ENCODE assay signal across 12 cellular contexts in the genomic region with DNA sequence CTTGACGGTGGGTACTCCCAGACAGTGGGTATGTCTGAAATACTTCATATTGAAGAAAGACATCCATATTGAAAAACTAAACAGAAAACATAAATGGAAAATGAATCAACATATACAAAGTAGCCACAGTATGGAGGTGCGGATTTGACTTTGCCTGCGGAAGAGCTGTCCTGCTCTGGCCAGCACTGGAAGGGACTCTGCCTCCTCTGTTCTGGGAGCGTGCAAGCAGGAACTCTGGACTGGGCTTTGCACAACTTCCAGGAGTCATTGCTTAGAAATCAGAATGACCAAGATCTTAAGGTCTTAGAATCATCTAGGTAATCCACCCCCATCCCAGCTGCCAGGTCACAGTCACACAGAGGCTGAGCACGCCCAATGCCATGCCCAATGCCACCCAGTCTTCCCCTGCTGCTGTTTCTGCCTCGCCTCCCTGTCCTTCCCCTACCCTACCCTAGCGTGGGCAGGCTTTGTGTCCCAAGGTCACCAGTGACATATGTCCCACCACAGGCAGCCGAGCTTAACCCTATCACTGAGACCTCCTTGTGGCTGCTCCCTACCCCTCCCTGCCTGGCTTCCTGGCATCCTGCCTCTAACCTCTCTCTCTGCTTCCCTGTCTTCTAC. TPM values are rescaled to one million over a fixed set of nuclear protein-coding genes. Genes with fewer than 3 reads are reported as not detected.
DNase-seq lines count a peak whose midpoint lies in the region; ATAC-seq, FAIRE-seq and TF ChIP-seq lines count a peak whose summit lies in the region.
"Had no signal": no experiment of that assay in that cellular context is flagged by ENCODE, and none has a peak within 500 bp of the region (broad histone marks: within the 10 kb centered on the region; RNA-seq: fewer than 3 reads in every experiment).

No MANE protein-coding gene starts in this region.

- H3K4me3 Mint-ChIP-seq in activated T-helper 17 cell treated with anti-CD3 and anti-CD28 coated beads, Interleukin-2, amount 50 U/mL, for 72 hours: no peak overlapping the region
- H3K4me3 Mint-ChIP-seq: activated CD4-positive, alpha-beta memory T cell treated with anti-CD3 and anti-CD28 coated beads, Interleukin-2, amount 10 ng/mL, durations not matched to agents 7 days and 5 days; activated naive CD8-positive, alpha-beta T cell treated with anti-CD3 and anti-CD28 coated beads, Interleukin-2, amount 50 U/mL, for 24 hours; CD4-positive, alpha-beta memory T cell; endodermal cell had no signal

- no peaks in the 10 kb centered on the region for H3K27me3 Mint-ChIP-seq in activated T-helper 17 cell treated with anti-CD3 and anti-CD28 coated beads, Interleukin-2, amount 50 U/mL, for 72 hours
- H3K27me3 Mint-ChIP-seq: activated CD4-positive, alpha-beta memory T cell treated with anti-CD3 and anti-CD28 coated beads, Interleukin-2, amount 10 ng/mL, durations not matched to agents 7 days and 5 days; activated naive CD8-positive, alpha-beta T cell treated with anti-CD3 and anti-CD28 coated beads, Interleukin-2, amount 50 U/mL, for 24 hours had no signal

- no peaks in the 10 kb centered on the region for H4K20me1 ChIP-seq in HCT116 (ENCODE audit: insufficient read depth)

- H3K4me1 ChIP-seq in HCT116 (ENCODE audit: control insufficient read depth in 1 of 2, insufficient read depth in 2 of 2, low read length in 2 of 2) (peaks cover 22 to 39% of the 10 kb centered on the region in 2 experiments), right atrium auricular region (peaks cover 0 to 21% of the 10 kb centered on the region in 2 donors)

- no peak overlapping the region for H3K27ac Mint-ChIP-seq in activated T-helper 17 cell treated with anti-CD3 and anti-CD28 coated beads, Interleukin-2, amount 50 U/mL, for 72 hours
- H3K27ac Mint-ChIP-seq: activated CD4-positive, alpha-beta memory T cell treated with anti-CD3 and anti-CD28 coated beads, Interleukin-2, amount 10 ng/mL, durations not matched to agents 7 days and 5 days; activated naive CD8-positive, alpha-beta T cell treated with anti-CD3 and anti-CD28 coated beads, Interleukin-2, amount 50 U/mL, for 24 hours; CD4-positive, alpha-beta memory T cell; endodermal cell had no signal

- intact Hi-C loops in HCT116 (cut with micrococcal nuclease): loop anchor here (1.0 to 2.0 kb wide), 5 partner anchors 63 to 731 kb away; no protein-coding TSS in a partner anchor

- H3K4me2 ChIP-seq in HCT116 (ENCODE audit: low read length): peak overlapping the region; percentile 26; the same call in 1 of the 2 replicates

- TF ChIP-seq RAD21 in HCT116 (IDR thresholded peaks at IDR 0.05; ENCODE audit: low read depth): no peak

- H3K36me3 Mint-ChIP-seq in activated T-helper 17 cell treated with anti-CD3 and anti-CD28 coated beads, Interleukin-2, amount 50 U/mL, for 72 hours (ENCODE audit: low read depth): no peaks in the 10 kb centered on the region
- H3K36me3 Mint-ChIP-seq: CD4-positive, alpha-beta memory T cell had no signal

- H3K9me2 ChIP-seq in HCT116 (ENCODE audit: insufficient read depth): no peaks in the 10 kb centered on the region

- H3K27me3 ChIP-seq in HCT116 (ENCODE audit: insufficient read depth, low read length) (no peaks in the 10 kb centered on the region), right atrium auricular region (no peaks in the 10 kb centered on the region)

- no peak overlapping the region for H3K9ac ChIP-seq in HCT116 (ENCODE audit: low read length)

- H2AFZ ChIP-seq in HCT116 (ENCODE audit: low read depth, low read length, poor library complexity, severe bottlenecking): no peak overlapping the region

- RAD21 ChIA-PET in HCT116 (lab: Charles Lee; ENCODE audit: low non-redundant PET in 1 of 2, low total read pairs in 2 of 2, uncharacterized antibody in 2 of 2, unreplicated experiment in 2 of 2): interaction anchor here (0.6 to 1.3 kb wide), 13 partner anchors 10 to 630 kb away, joined by 3 to 6 read pairs (median 3); no protein-coding TSS in a partner anchor

- BruUV-seq in HCT116 (replicated peaks; lab: Mats Ljungman, UMichigan): no TSS peak

- TF ChIP-seq POLR2A in HCT116 (IDR thresholded peaks at IDR 0.05; ENCODE audit: borderline replicate concordance, extremely low read depth, insufficient read depth, insufficient read length): no peak

- no peak for FAIRE-seq in urothelium cell line (lab: Jason Lieb, UNC)

- peak; percentile 37 for ATAC-seq in HCT116
- ATAC-seq in activated T-helper 17 cell treated with anti-CD3 and anti-CD28 coated beads, Interleukin-2, amount 50 U/mL, for 72 hours (replicated peaks): peak; percentile 14

- H3K27ac ChIP-seq in HCT116 (ENCODE audit: low read depth, low read length): no peak overlapping the region
- H3K27ac ChIP-seq in right atrium auricular region: peak overlapping the region; percentile 31 to 44

- no peaks in the 10 kb centered on the region for H3K9me3 ChIP-seq in HCT116 (ENCODE audit: control insufficient read depth in 1 of 2, insufficient read depth in 1 of 2, low read depth in 1 of 2, low read length in 2 of 2)
- no peaks in the 10 kb centered on the region for H3K9me3 ChIP-seq in right atrium auricular region

- DNase-seq in HCT116 (ENCODE audit: low read depth, low spot score) (no peak), right atrium auricular region (ENCODE audit: low spot score) (no peak), renal cortical epithelial cell (ENCODE audit: low read depth) (peak; percentile 11), urothelium cell line (ENCODE audit: low spot score) (no peak), putamen (ENCODE audit: low spot score) (no peak), NCI-H510A treated with DMSO at 0.1 percent for 48 hours (lab: John Stamatoyannopoulos, UW) (no peak)
- no peak for DNase-seq in activated CD4-positive, CD25-positive, alpha-beta regulatory T cell (lab: John Stamatoyannopoulos, UW)

- no peaks in the 10 kb centered on the region for H3K36me3 ChIP-seq in HCT116 (ENCODE audit: control insufficient read depth in 1 of 2, insufficient read depth in 2 of 2, low read length in 2 of 2)
- H3K36me3 ChIP-seq in right atrium auricular region: no peaks in the 10 kb centered on the region

- no peaks in the 10 kb centered on the region for H3K9me3 Mint-ChIP-seq in activated T-helper 17 cell treated with anti-CD3 and anti-CD28 coated beads, Interleukin-2, amount 50 U/mL, for 72 hours
- H3K9me3 Mint-ChIP-seq: activated CD4-positive, alpha-beta memory T cell treated with anti-CD3 and anti-CD28 coated beads, Interleukin-2, amount 10 ng/mL, durations not matched to agents 7 days and 5 days; activated naive CD8-positive, alpha-beta T cell treated with anti-CD3 and anti-CD28 coated beads, Interleukin-2, amount 50 U/mL, for 24 hours; CD4-positive, alpha-beta memory T cell; endodermal cell had no signal

- POLR2A ChIA-PET in HCT116 (lab: Charles Lee): interaction anchor here (1.0 to 1.3 kb wide), 4 partner anchors 63 to 350 kb away, joined by 3 to 4 read pairs (median 3); no protein-coding TSS in a partner anchor

- H3K79me2 ChIP-seq in HCT116 (ENCODE audit: insufficient read depth, low read length): no peaks in the 10 kb centered on the region

- no peaks in the 10 kb centered on the region for H3K4me1 Mint-ChIP-seq in activated T-helper 17 cell treated with anti-CD3 and anti-CD28 coated beads, Interleukin-2, amount 50 U/mL, for 72 hours
- H3K4me1 Mint-ChIP-seq: activated CD4-positive, alpha-beta memory T cell treated with anti-CD3 and anti-CD28 coated beads, Interleukin-2, amount 10 ng/mL, durations not matched to agents 7 days and 5 days; activated naive CD8-positive, alpha-beta T cell treated with anti-CD3 and anti-CD28 coated beads, Interleukin-2, amount 50 U/mL, for 24 hours; CD4-positive, alpha-beta memory T cell had no signal

- no peak for TF ChIP-seq CTCF in HCT116 (IDR thresholded peaks at IDR 0.05 in 2 of 3, conservative IDR thresholded peaks at IDR 0.05 in 1 of 3; ENCODE audit: borderline replicate concordance in 1 of 3, insufficient read depth in 1 of 3, low read depth in 2 of 3, low read length in 2 of 3)
- no peak for TF ChIP-seq CTCF in right atrium auricular region (IDR thresholded peaks at IDR 0.05)

- H3K4me3 ChIP-seq in HCT116 (replicated peaks in 1 of 2; ENCODE audit: low read depth in 1 of 2, low read length in 2 of 2): no peak overlapping the region
- H3K4me3 ChIP-seq in right atrium auricular region: no peak overlapping the region

- CTCF ChIA-PET in HCT116 (lab: Charles Lee): interaction anchor here (0.5 to 3.6 kb wide), 21 partner anchors 11 to 731 kb away, joined by 3 to 47 read pairs (median 5); a partner anchor contains a TSS

TF ChIP-seq in HCT116, 20 proteins besides CTCF, POLR2A, EP300 and RAD21:
- no peak for TF ChIP-seq TCF7L2 (IDR thresholded peaks at IDR 0.05; ENCODE audit: borderline replicate concordance, extremely low read depth, insufficient read depth, insufficient read length)
- no peak for TF ChIP-seq ELF1 (IDR thresholded peaks at IDR 0.05; ENCODE audit: borderline replicate concordance, low read depth)

RNA-seq across cellular contexts. Expression of a gene that starts 36.3 kb away (rescaled TPM):
- total RNA-seq in HCT116 (2021; ENCODE audit: unreplicated experiment) (19.6 TPM), right atrium auricular region (under 1 TPM; 0.24 to 0.74 TPM), renal cortical epithelial cell (3.2 and 7.3 TPM in 2 replicates)
- polyA plus RNA-seq in HCT116 (2012): 5.2 and 5.7 TPM in 2 replicates
- 10 to 100 TPM; 18.8 to 42.7 TPM for total RNA-seq in activated T-helper 17 cell treated with anti-CD3 and anti-CD28 coated beads, Interleukin-2, amount 50 U/mL, for 72 hours
- total RNA-seq: CD4-positive, alpha-beta memory T cell had no signal
